Comparison of ENCODE assay signal across 17 cellular contexts in the genomic region with DNA sequence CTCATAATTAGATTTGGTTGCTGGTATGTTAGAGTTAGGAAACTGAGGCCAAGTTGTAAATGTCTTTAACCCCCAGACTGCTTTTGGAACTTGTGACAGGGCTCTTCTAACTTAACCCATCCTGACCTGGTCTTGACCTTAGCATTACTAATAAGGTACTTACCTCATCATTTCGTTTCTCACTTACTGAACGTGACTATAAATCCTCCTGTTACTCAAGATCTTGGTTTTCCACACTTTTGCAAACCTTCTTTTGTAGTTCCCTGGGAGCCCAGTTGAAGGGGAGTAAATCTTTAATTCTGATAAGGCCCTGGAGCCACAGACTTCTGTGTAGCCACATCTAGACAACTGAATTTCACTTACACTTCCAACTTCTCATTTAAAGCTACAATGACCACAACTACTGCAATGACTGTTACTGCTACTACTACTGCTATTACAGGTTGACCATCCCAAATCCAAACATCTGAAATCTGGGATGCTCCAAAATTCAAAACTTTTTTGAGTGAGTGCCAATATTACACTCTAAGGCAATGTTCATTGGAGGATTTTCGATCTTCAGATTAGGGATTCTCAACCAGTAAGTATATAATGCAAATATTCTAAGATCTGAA.
DNase-seq lines count a peak whose midpoint lies in the region; ATAC-seq and TF ChIP-seq lines count a peak whose summit lies in the region.
"Had no signal": no experiment of that assay in that cellular context is flagged by ENCODE, and none has a peak within 500 bp of the region (broad histone marks: within the 10 kb centered on the region; RNA-seq: fewer than 3 reads in every experiment).

No MANE protein-coding gene starts in this region.

- peaks cover 0 to 3% of the 10 kb centered on the region in 2 donors for H3K9me3 Mint-ChIP-seq in activated T-cell treated with anti-CD3 and anti-CD28 coated beads, Interleukin-2, amount 50 U/mL, for 72 hours
- no peaks in the 10 kb centered on the region for H3K9me3 Mint-ChIP-seq in activated T-cell treated with anti-CD3 and anti-CD28 coated beads, Interleukin-2, amount 50 U/mL, for 24 hours

- H3K4me1 ChIP-seq in urinary bladder (ENCODE audit: insufficient read depth) = no peaks in the 10 kb centered on the region

- peak in 1 of 2 donors; percentile 61 for ATAC-seq in activated T-cell treated with anti-CD3 and anti-CD28 coated beads, Interleukin-2, amount 50 U/mL, for 72 hours (replicated peaks in 1 of 2)
- peak; percentile 58 for ATAC-seq in HG03280 (IDR thresholded peaks at IDR 0.05; ENCODE audit: unreplicated experiment)
- ATAC-seq: left lung had no signal

- 78% methylated on average over 3 of the region's 3 CpGs for WGBS in urinary bladder

- peak overlapping the region; percentile 23 for H3K27ac ChIP-seq in urinary bladder (ENCODE audit: low read depth)
- H3K27ac ChIP-seq: BLaER1 treated with 17β-estradiol and CSF1 and Interleukin-3, amounts not matched to agents 10 nM and 100 nM; HL-60; left lung; RWPE1 had no signal

- H3K4me1 Mint-ChIP-seq in activated T-cell treated with anti-CD3 and anti-CD28 coated beads, Interleukin-2, amount 50 U/mL, for 72 hours (ENCODE audit: low read depth) = peaks cover 25% of the 10 kb centered on the region
- H3K4me1 Mint-ChIP-seq in activated T-cell treated with anti-CD3 and anti-CD28 coated beads, Interleukin-2, amount 50 U/mL, for 24 hours (ENCODE audit: low read depth) = peaks cover 15% of the 10 kb centered on the region

- no peak for DNase-seq in activated T-cell treated with anti-CD3 and anti-CD28 coated beads, Interleukin-2, amount 50 U/mL, for 72 hours
- DNase-seq in activated T-cell treated with anti-CD3 and anti-CD28 coated beads, Interleukin-2, amount 50 U/mL, for 24 hours = no peak
- DNase-seq in fibroblast of mammary gland (ENCODE audit: low read depth) = peak; percentile 74
- DNase-seq in NCI-H1436 treated with DMSO at 0.1 percent for 48 hours (lab: John Stamatoyannopoulos, UW) = no peak
- no peak for DNase-seq in DMS 273 (lab: John Stamatoyannopoulos, UW; ENCODE audit: unreplicated experiment)
- DNase-seq in activated CD4-positive, CD25-positive, alpha-beta regulatory T cell treated with anti-CD3 and anti-CD28 coated beads, Interleukin-2, amount 50 U/mL, for 72 hours = no peak
- DNase-seq: activated CD4-positive, alpha-beta T cell treated with anti-CD3 and anti-CD28 coated beads for 1 hour; activated naive CD8-positive, alpha-beta T cell treated with anti-CD3 and anti-CD28 coated beads, Interleukin-2, amount 10 ng/mL, durations not matched to agents 7 days and 5 days; left lung; midbrain; posterior cingulate gyrus; substantia nigra had no signal

- H3K4me3 ChIP-seq in fibroblast of mammary gland (ENCODE audit: control insufficient read depth, low read depth, low read length) (no peak overlapping the region), urinary bladder (ENCODE audit: low read depth, low read length) (no peak overlapping the region)
- H3K4me3 ChIP-seq: BLaER1 treated with 17β-estradiol and CSF1 and Interleukin-3, amounts not matched to agents 10 nM and 100 nM; left lung had no signal

- no peak for TF ChIP-seq CTCF in fibroblast of mammary gland (conservative IDR thresholded peaks at IDR 0.05; ENCODE audit: control insufficient read depth, insufficient read depth, low read depth, low read length)

- H3K27me3 Mint-ChIP-seq in activated T-cell treated with anti-CD3 and anti-CD28 coated beads, Interleukin-2, amount 50 U/mL, for 72 hours (ENCODE audit: low read depth) = no peaks in the 10 kb centered on the region
- no peaks in the 10 kb centered on the region for H3K27me3 Mint-ChIP-seq in activated T-cell treated with anti-CD3 and anti-CD28 coated beads, Interleukin-2, amount 50 U/mL, for 24 hours

- H3K4me3 Mint-ChIP-seq in activated T-cell treated with anti-CD3 and anti-CD28 coated beads, Interleukin-2, amount 50 U/mL, for 72 hours = peak overlapping the region in 1 of 2 donors; percentile 38
- no peak overlapping the region for H3K4me3 Mint-ChIP-seq in activated T-cell treated with anti-CD3 and anti-CD28 coated beads, Interleukin-2, amount 50 U/mL, for 24 hours
- H3K4me3 Mint-ChIP-seq: activated naive CD8-positive, alpha-beta T cell treated with anti-CD3 and anti-CD28 coated beads, Interleukin-2, amount 10 ng/mL, durations not matched to agents 7 days and 5 days had no signal

- H3K36me3 Mint-ChIP-seq in activated T-cell treated with anti-CD3 and anti-CD28 coated beads, Interleukin-2, amount 50 U/mL, for 72 hours (ENCODE audit: insufficient read depth in 2 of 2) = no peaks in the 10 kb centered on the region
- H3K36me3 Mint-ChIP-seq in activated T-cell treated with anti-CD3 and anti-CD28 coated beads, Interleukin-2, amount 50 U/mL, for 24 hours (ENCODE audit: low read depth) = no peaks in the 10 kb centered on the region

- no peaks in the 10 kb centered on the region for H3K36me3 ChIP-seq in urinary bladder (ENCODE audit: insufficient read depth)
- H3K36me3 ChIP-seq: BLaER1 treated with 17β-estradiol and CSF1 and Interleukin-3, amounts not matched to agents 10 nM and 100 nM; left lung had no signal

- H3K27ac Mint-ChIP-seq in activated T-cell treated with anti-CD3 and anti-CD28 coated beads, Interleukin-2, amount 50 U/mL, for 72 hours = peak overlapping the region; percentile 12
- no peak overlapping the region for H3K27ac Mint-ChIP-seq in activated T-cell treated with anti-CD3 and anti-CD28 coated beads, Interleukin-2, amount 50 U/mL, for 24 hours
- H3K27ac Mint-ChIP-seq: activated naive CD8-positive, alpha-beta T cell treated with anti-CD3 and anti-CD28 coated beads, Interleukin-2, amount 10 ng/mL, durations not matched to agents 7 days and 5 days had no signal
